Comparison of ENCODE assay signal across 18 cellular contexts in the genomic region with DNA sequence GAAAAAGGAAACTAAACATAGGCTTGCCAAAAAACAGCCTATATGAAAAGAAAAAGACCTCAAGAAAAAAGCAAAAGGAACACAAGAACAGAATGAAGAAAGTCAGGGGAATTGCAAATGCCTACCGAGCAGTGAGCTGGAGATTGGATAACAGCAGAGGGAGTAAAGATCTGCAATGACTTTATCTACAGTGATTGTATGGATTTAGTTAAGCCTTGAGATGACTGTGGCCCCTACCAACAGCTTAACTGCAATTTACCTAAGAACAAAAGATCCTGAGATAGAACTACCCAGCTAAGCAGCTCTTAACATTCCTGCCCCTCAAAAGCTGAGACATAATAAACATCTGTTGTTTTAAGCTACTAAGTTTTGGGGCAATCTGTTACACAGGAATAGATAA.
"Had no signal": no experiment of that assay in that cellular context is flagged by ENCODE, and none has a peak within 500 bp of the region (broad histone marks: within the 10 kb centered on the region; RNA-seq: fewer than 3 reads in every experiment).

No MANE protein-coding gene starts in this region.

- DNase-seq: activated CD4-positive, alpha-beta memory T cell treated with anti-CD3 and anti-CD28 coated beads, Interleukin-2, amount 10 ng/mL, durations not matched to agents 7 days and 5 days; activated CD4-positive, alpha-beta T cell treated with anti-CD3 and anti-CD28 coated beads for 48 hours; activated CD4-positive, CD25-positive, alpha-beta regulatory T cell; activated CD8-positive, alpha-beta memory T cell treated with anti-CD3 and anti-CD28 coated beads, Interleukin-2, amount 10 ng/mL, durations not matched to agents 7 days and 5 days; amniotic stem cell; dermis blood vessel endothelial cell; foreskin fibroblast; hypothalamus; kidney glomerular epithelial cell; left ventricle myocardium inferior; mammary epithelial cell; stimulated activated CD4-positive, alpha-beta T cell treated with anti-CD3 and anti-CD28 coated beads, Interleukin-2, amount 100 ng/mL, for 48 hours; stomach; trophoblast cell had no signal

- H3K27ac Mint-ChIP-seq: activated CD4-positive, alpha-beta memory T cell treated with anti-CD3 and anti-CD28 coated beads, Interleukin-2, amount 10 ng/mL, durations not matched to agents 7 days and 5 days; activated CD8-positive, alpha-beta memory T cell treated with anti-CD3 and anti-CD28 coated beads, Interleukin-2, amount 10 ng/mL, durations not matched to agents 7 days and 5 days; activated naive CD8-positive, alpha-beta T cell; progenitor cell of endocrine pancreas had no signal

- H3K9me3 Mint-ChIP-seq: activated CD4-positive, alpha-beta memory T cell treated with anti-CD3 and anti-CD28 coated beads, Interleukin-2, amount 10 ng/mL, durations not matched to agents 7 days and 5 days had no signal

- H3K27ac ChIP-seq: epithelial cell of prostate, left ventricle myocardium inferior, stomach, vagina had no signal

- ATAC-seq: activated CD8-positive, alpha-beta memory T cell treated with anti-CD3 and anti-CD28 coated beads, Interleukin-2, amount 10 ng/mL, durations not matched to agents 7 days and 5 days had no signal

- H3K27me3 ChIP-seq: stomach, vagina had no signal

- H3K9me3 ChIP-seq: left ventricle myocardium inferior, stomach, vagina had no signal

- H3K4me1 ChIP-seq: stomach, vagina had no signal

- H3K4me3 Mint-ChIP-seq: activated CD4-positive, alpha-beta memory T cell treated with anti-CD3 and anti-CD28 coated beads, Interleukin-2, amount 10 ng/mL, durations not matched to agents 7 days and 5 days; activated CD8-positive, alpha-beta memory T cell treated with anti-CD3 and anti-CD28 coated beads, Interleukin-2, amount 10 ng/mL, durations not matched to agents 7 days and 5 days; activated naive CD8-positive, alpha-beta T cell had no signal

- H3K27me3 Mint-ChIP-seq: activated CD4-positive, alpha-beta memory T cell treated with anti-CD3 and anti-CD28 coated beads, Interleukin-2, amount 10 ng/mL, durations not matched to agents 7 days and 5 days; activated CD8-positive, alpha-beta memory T cell treated with anti-CD3 and anti-CD28 coated beads, Interleukin-2, amount 10 ng/mL, durations not matched to agents 7 days and 5 days; activated naive CD8-positive, alpha-beta T cell; progenitor cell of endocrine pancreas had no signal

- H3K4me1 Mint-ChIP-seq: activated CD4-positive, alpha-beta memory T cell treated with anti-CD3 and anti-CD28 coated beads, Interleukin-2, amount 10 ng/mL, durations not matched to agents 7 days and 5 days; activated CD8-positive, alpha-beta memory T cell treated with anti-CD3 and anti-CD28 coated beads, Interleukin-2, amount 10 ng/mL, durations not matched to agents 7 days and 5 days had no signal

- H3K4me3 ChIP-seq: left ventricle myocardium inferior, stomach, vagina had no signal
